8 cellular contexts compared by ENCODE assay signal in genomic region chr19:3132971-3133792, GRCh38. TPM values are rescaled to one million over a fixed set of nuclear protein-coding genes. Genes with fewer than 3 reads are reported as not detected.
DNase-seq lines count a peak whose midpoint lies in the region; ATAC-seq and TF ChIP-seq lines count a peak whose summit lies in the region.

No MANE protein-coding gene starts in this region.

- CTCF ChIA-PET in PC-3 (lab: Charles Lee) = no interaction called here

- H3K9me3 ChIP-seq in OCI-LY3 (ENCODE audit: insufficient read depth, low read length) (no peaks in the 10 kb centered on the region), heart right ventricle (no peaks in the 10 kb centered on the region), PC-3 (ENCODE audit: low read length) (no peaks in the 10 kb centered on the region)

- H4K20me1 ChIP-seq in OCI-LY3 (ENCODE audit: insufficient read depth, low read length) (no peaks in the 10 kb centered on the region), PC-3 (ENCODE audit: low read length) (no peaks in the 10 kb centered on the region)

- no peaks in the 10 kb centered on the region for H3K9me2 ChIP-seq in PC-3 (replicated peaks; ENCODE audit: low read length)

- H3K27me3 ChIP-seq in GM06990 (replicated peaks; ENCODE audit: control insufficient read depth, insufficient read depth, low read length) (no peaks in the 10 kb centered on the region), OCI-LY3 (ENCODE audit: low read depth, low read length) (no peaks in the 10 kb centered on the region), heart right ventricle (no peaks in the 10 kb centered on the region), PC-3 (ENCODE audit: low read length) (no peaks in the 10 kb centered on the region)

- POLR2A ChIA-PET in PC-3 (lab: Charles Lee; ENCODE audit: unreplicated experiment) = no interaction called here

- WGBS in heart right ventricle, 2 donors = 56 to 61% methylated on average over 24 of the region's 24 CpGs

- H3K9ac ChIP-seq in OCI-LY3 (ENCODE audit: low read length) (peak overlapping the region; percentile 71), PC-3 (ENCODE audit: low read length) (no peak overlapping the region)

- peak overlapping the region; percentile 41; the same call in 1 of the 2 replicates for H2AFZ ChIP-seq in OCI-LY3 (ENCODE audit: low read depth, low read length)
- H2AFZ ChIP-seq in PC-3 (ENCODE audit: low read length) = no peak overlapping the region

- TF ChIP-seq CTCF in GM06990 (IDR thresholded peaks at IDR 0.05; ENCODE audit: insufficient read depth, low read length, poor library complexity, severe bottlenecking) (no peak), OCI-LY3 (IDR thresholded peaks at IDR 0.05; ENCODE audit: low read depth, low read length) (no peak), heart right ventricle (IDR thresholded peaks at IDR 0.05) (no peak), PC-3 (conservative IDR thresholded peaks at IDR 0.05; ENCODE audit: low read depth, low read length) (no peak)

- H3K27ac ChIP-seq in OCI-LY3 (ENCODE audit: low read length) = peak overlapping the region; percentile 91
- H3K27ac ChIP-seq in heart right ventricle = peak overlapping the region in 9 of 10 donors; percentile 20 to 91 (median 36)
- H3K27ac ChIP-seq in PC-3 (ENCODE audit: low read length) = no peak overlapping the region

- H3K4me3 ChIP-seq in GM06990 (replicated peaks; ENCODE audit: low read depth, low read length) = peak overlapping the region; percentile 30
- H3K4me3 ChIP-seq in OCI-LY3 (ENCODE audit: low read length) = peak overlapping the region; percentile 61
- H3K4me3 ChIP-seq in heart right ventricle = peak overlapping the region in 1 of 10 donors; percentile 19
- no peak overlapping the region for H3K4me3 ChIP-seq in PC-3 (ENCODE audit: low read length)

- H3K4me2 ChIP-seq in OCI-LY3 (ENCODE audit: low read length) = peak overlapping the region; percentile 77
- H3K4me2 ChIP-seq in PC-3 (ENCODE audit: low read length) = no peak overlapping the region

- H3F3A ChIP-seq in PC-3 (ENCODE audit: low read length, unreplicated experiment) = no peaks in the 10 kb centered on the region

- peak; percentile 60 for ATAC-seq in HG02981 (IDR thresholded peaks at IDR 0.05; ENCODE audit: unreplicated experiment)
- ATAC-seq in heart right ventricle = peak in 7 of 8 donors; percentile 49 to 73 (median 69)
- no peak for ATAC-seq in PC-3

- H3K36me3 ChIP-seq in GM06990 (ENCODE audit: control insufficient read depth, insufficient read depth, low read length) (no peaks in the 10 kb centered on the region), OCI-LY3 (replicated peaks; ENCODE audit: low read depth, low read length) (no peaks in the 10 kb centered on the region), heart right ventricle (no peaks in the 10 kb centered on the region), PC-3 (ENCODE audit: low read depth, low read length) (no peaks in the 10 kb centered on the region)

- no TSS peak for BruUV-seq in PC-3 (replicated peaks; lab: Mats Ljungman, UMichigan)

- peaks cover 45% of the 10 kb centered on the region for H3K4me1 ChIP-seq in OCI-LY3 (ENCODE audit: low read length)
- peaks cover 0 to 41% (median 8%) of the 10 kb centered on the region in 9 donors for H3K4me1 ChIP-seq in heart right ventricle
- H3K4me1 ChIP-seq in PC-3 (ENCODE audit: insufficient read depth, low read length) = no peaks in the 10 kb centered on the region

- intact Hi-C loops in heart right ventricle (cut with DNase I) (no loop called here), PC-3 (cut with micrococcal nuclease) (no loop called here)

- H3K79me2 ChIP-seq in OCI-LY3 (ENCODE audit: low read length) (peaks cover 10% of the 10 kb centered on the region; the same call in 1 of the 2 replicates), PC-3 (ENCODE audit: low read length) (no peaks in the 10 kb centered on the region)

- DNase-seq in GM06990 (ENCODE audit: extremely low read depth, insufficient read length) = peak; percentile 83
- DNase-seq in activated T-cell treated with anti-CD3 and anti-CD28 coated beads, Interleukin-2, amount 50 U/mL, for 48 hours = peak; percentile 85 to 88
- peak in 1 of 2 donors; percentile 37 for DNase-seq in heart right ventricle
- peak; percentile 92 for DNase-seq in stimulated activated CD4-positive, alpha-beta T cell treated with anti-CD3 and anti-CD28 coated beads, Interleukin-1b, Interleukin-23, amount 100 ng/mL, for 48 hours
- DNase-seq in foreskin melanocyte = no peak
- no peak for DNase-seq in PC-3

RNA-seq across cellular contexts. Expression of gene GNA15, which starts 2.7 kb away (rescaled TPM):
- total RNA-seq in heart right ventricle = 1 to 10 TPM in 5 of 10 donors, under 1 TPM in 5; 0.42 to 8.9 (median 0.99) TPM
- 1 to 10 TPM; 1.0 to 1.4 TPM for polyA plus RNA-seq in heart right ventricle
- total RNA-seq in PC-3 (2014; rRNA removed) = not detected in 2 replicates

RNA-seq across cellular contexts. Expression of gene GNA11, which starts 39.0 kb away (rescaled TPM):
- total RNA-seq in heart right ventricle (10 to 100 TPM; 57.4 to 83.2 (median 68.8) TPM), PC-3 (2014; rRNA removed) (59.6 and 89.4 TPM in 2 replicates)
- polyA plus RNA-seq in heart right ventricle = 10 to 100 TPM; 28.2 to 40.7 TPM

RNA-seq across cellular contexts. Expression of gene S1PR4, which starts 45.4 kb away (rescaled TPM):
- 1 to 10 TPM in 1 of 10 donors, under 1 TPM in 9; 0.24 to 3.3 (median 0.59) TPM for total RNA-seq in heart right ventricle
- polyA plus RNA-seq in heart right ventricle = 1 to 10 TPM; 1.5 to 1.9 TPM
- 0.26 and 1.3 TPM in 2 replicates for total RNA-seq in PC-3 (2014; rRNA removed)

RNA-seq across cellular contexts. Expression of gene NCLN, which starts 52.5 kb away (rescaled TPM):
- 10 to 100 TPM; 17.1 to 36.3 (median 24.6) TPM for total RNA-seq in heart right ventricle
- 10 to 100 TPM; 31.4 to 43.6 TPM for polyA plus RNA-seq in heart right ventricle
- total RNA-seq in PC-3 (2014; rRNA removed) = 74.7 and 132 TPM in 2 replicates

Comparison
In these comparisons a context has a peak if more than half of its experiments do, and no peak if none do; other contexts are left out.
1. DNase-seq: peak in GM06990 (single experiment), activated T-cell treated with anti-CD3 and anti-CD28 coated beads, Interleukin-2, amount 50 U/mL, for 48 hours (2 of 2) and stimulated activated CD4-positive, alpha-beta T cell treated with anti-CD3 and anti-CD28 coated beads, Interleukin-1b, Interleukin-23, amount 100 ng/mL, for 48 hours (single experiment); none in foreskin melanocyte (single experiment) and PC-3 (single experiment).